8 cellular contexts compared by ENCODE assay signal in the genomic region with DNA sequence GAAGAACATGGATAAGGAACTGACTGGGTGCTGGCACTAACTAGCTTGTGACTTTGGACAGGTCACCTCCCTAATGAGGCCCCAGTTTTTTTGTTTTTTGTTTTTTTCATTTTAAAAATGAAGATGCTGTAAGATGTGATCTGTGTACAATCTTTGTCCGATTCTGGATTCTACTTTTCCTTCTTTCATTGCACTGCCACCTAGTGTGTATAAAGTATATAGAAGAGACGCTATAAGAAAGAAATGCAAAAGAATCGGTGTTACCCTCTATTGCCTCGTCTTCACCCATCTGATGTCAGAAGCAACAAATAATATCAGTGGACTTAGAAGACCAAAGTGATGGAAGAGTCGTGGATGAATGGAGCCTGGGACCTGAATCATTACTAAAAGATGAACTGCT. TPM values are rescaled to one million over a fixed set of nuclear protein-coding genes. Genes with fewer than 3 reads are reported as not detected.
DNase-seq lines count a peak whose midpoint lies in the region; ATAC-seq, FAIRE-seq and TF ChIP-seq lines count a peak whose summit lies in the region.

No MANE protein-coding gene starts in this region.

- WGBS in GM12878 (ENCODE audit: insufficient coverage, insufficient replicate concordance, low lambda C conversion rate, missing lambda C conversion rate) = 20% methylated on average over 5 of the region's 5 CpGs

- intact Hi-C loops in GM12878 (cut with micrococcal nuclease; ENCODE audit: unreplicated experiment) = loop anchor here (2.0 to 5.0 kb wide), 2 partner anchors 196 to 332 kb away; no protein-coding TSS in a partner anchor

- H3K9me3 ChIP-seq in GM12878 (replicated peaks; ENCODE audit: control insufficient read depth, insufficient read depth, low read length) = no peaks in the 10 kb centered on the region

- FAIRE-seq in GM12878 (lab: Jason Lieb, UNC) = peak; percentile 31

- no peak overlapping the region for H3K27ac Mint-ChIP-seq in neural crest cell (ENCODE audit: unreplicated experiment)

- no peaks in the 10 kb centered on the region for H3K4me1 Mint-ChIP-seq in neural crest cell

- no peak for TF ChIP-seq RAD21 in GM12878 (IDR thresholded peaks at IDR 0.05; ENCODE audit: insufficient read depth, low read depth, low read length)

- no peaks in the 10 kb centered on the region for H3K36me3 Mint-ChIP-seq in neural crest cell (ENCODE audit: low read depth)

- ATAC-seq in HG03354 (IDR thresholded peaks at IDR 0.05; ENCODE audit: poor library complexity, severe bottlenecking, unreplicated experiment) (peak; percentile 74), GM12878 (peak; percentile 85), HG03520 (IDR thresholded peaks at IDR 0.05; ENCODE audit: unreplicated experiment) (no peak)

- in situ Hi-C loops in GM12878 (cut with MboI) = no loop called here

- BruUV-seq in GM12878 (replicated peaks; lab: Mats Ljungman, UMichigan) = no TSS peak

- H3K79me2 ChIP-seq in GM12878 (ENCODE audit: control insufficient read depth, insufficient read depth, low read length) = no peaks in the 10 kb centered on the region

- DNase-seq in GDM1 (lab: John Stamatoyannopoulos, UW) (peak; percentile 2), GM12878 (ENCODE audit: low read depth, low spot score) (peak; percentile 5), neural crest cell (ENCODE audit: low read depth, low spot score) (no peak), OCI-M2 (lab: John Stamatoyannopoulos, UW; ENCODE audit: unreplicated experiment) (no peak), GF-D8 (lab: John Stamatoyannopoulos, UW) (no peak), HuH-7 (ENCODE audit: low spot score) (no peak)

- TF ChIP-seq EP300 in GM12878 (IDR thresholded peaks at IDR 0.05; ENCODE audit: borderline replicate concordance in 1 of 2, control insufficient read depth in 1 of 2, low read depth in 2 of 2, low read length in 2 of 2) = no peak

- H3K9me3 Mint-ChIP-seq in neural crest cell = peaks cover 9% of the 10 kb centered on the region

- H3K9ac ChIP-seq in GM12878 (ENCODE audit: control insufficient read depth, insufficient read depth, low read length) = no peak overlapping the region

- no peak overlapping the region for H3K4me3 Mint-ChIP-seq in neural crest cell

- no peak overlapping the region; the same call in 1 of the 2 replicates for H2AFZ ChIP-seq in GM12878 (ENCODE audit: control insufficient read depth, low read depth, low read length)

- no peaks in the 10 kb centered on the region for H3K36me3 ChIP-seq in GM12878 (ENCODE audit: control insufficient read depth in 2 of 2, insufficient read depth in 2 of 2, low read length in 1 of 2)

- POLR2A ChIA-PET in GM12878 (lab: Charles Lee) = no interaction called here

- RAD21 ChIA-PET in GM12878 (lab: Charles Lee; ENCODE audit: unreplicated experiment) = interaction anchor here (0.9 to 1.1 kb wide), 4 partner anchors 37 to 331 kb away, joined by 3 to 7 read pairs (median 4); no protein-coding TSS in a partner anchor

- H3K27me3 Mint-ChIP-seq in neural crest cell (ENCODE audit: low read depth) = no peaks in the 10 kb centered on the region

- TF ChIP-seq POLR2A in GM12878 (IDR thresholded peaks at IDR 0.05; ENCODE audit: low read depth, low read length) = no peak

- no peak overlapping the region for H3K27ac ChIP-seq in GM12878 (ENCODE audit: control insufficient read depth, insufficient read depth)

- H3K4me1 ChIP-seq in GM12878 (ENCODE audit: control insufficient read depth, insufficient read depth, low read length) = no peaks in the 10 kb centered on the region

- CTCF ChIA-PET in GM12878 (lab: Yijun Ruan, JAX) = interaction anchor here (0.7 to 1.1 kb wide), 6 partner anchors 9 to 526 kb away, joined by 3 to 5 read pairs (median 3); no protein-coding TSS in a partner anchor

- no peaks in the 10 kb centered on the region for H4K20me1 ChIP-seq in GM12878 (ENCODE audit: control insufficient read depth, insufficient read depth)

- SMC1A ChIA-PET in GM12878 (lab: Charles Lee; ENCODE audit: uncharacterized antibody, unreplicated experiment) = interaction anchor here (0.7 to 1.3 kb wide), 13 partner anchors 9 to 330 kb away, joined by 3 to 7 read pairs (median 3); no protein-coding TSS in a partner anchor

- H3K4me3 ChIP-seq in GM12878 = no peak overlapping the region

- H3K4me2 ChIP-seq in GM12878 (ENCODE audit: control insufficient read depth, insufficient read depth) = no peak overlapping the region

- H3K27me3 ChIP-seq in GM12878 (replicated peaks in 1 of 2; ENCODE audit: control insufficient read depth in 2 of 2, insufficient read depth in 2 of 2, low read length in 1 of 2) = no peaks in the 10 kb centered on the region

- peak; percentile 28 to 47 (median 38); a peak in 3 of 6 replicates for TF ChIP-seq CTCF in GM12878 (IDR thresholded peaks at IDR 0.05 in 2 of 3, conservative IDR thresholded peaks at IDR 0.05 in 1 of 3; ENCODE audit: control insufficient read depth in 2 of 3, extremely low read depth in 1 of 3, insufficient read depth in 1 of 3, low read depth in 3 of 3, low read length in 3 of 3)
- TF ChIP-seq CTCF in neural crest cell (conservative IDR thresholded peaks at IDR 0.05) = peak; percentile 53

TF ChIP-seq in GM12878, 131 proteins besides CTCF, POLR2A, EP300 and RAD21:
- no peak for TF ChIP-seq NR2F1 (conservative IDR thresholded peaks at IDR 0.05)
- TF ChIP-seq SMC3 (IDR thresholded peaks at IDR 0.05; ENCODE audit: borderline replicate concordance, low read length) = peak; percentile 18; the same call in 1 of the 2 replicates

RNA-seq across cellular contexts. Expression of a gene that starts 58.6 kb away (rescaled TPM):
- total RNA-seq in GM12878 (2013; cell fraction: nucleolus; rRNA removed) = 209 and 224 TPM in 2 replicates
- total RNA-seq in GM12878 (2014; rRNA removed) (104 and 121 TPM in 2 replicates), GM12878 (2014; rRNA removed; fragmentation: Illumina TruSeq; extraction: Trizol) (98.5 and 102 TPM in 2 replicates), GM12878 (2021) (72.2 TPM in 2 replicates), neural crest cell (not detected in 2 replicates)
- polyA plus RNA-seq in GM12878 (2011; ENCODE audit: low read depth) = 173 TPM
- polyA plus RNA-seq in GM12878 (2011; rRNA removed) (272 and 288 TPM in 2 replicates), GM12878 (2014; fragmentation: Illumina TruSeq; extraction: Trizol) (152 and 185 TPM in 2 replicates), GM12878 (2014; fragmentation: Nextera tagmentation; extraction: Ambion mirVana) (10 to 100 TPM; 43.8 to 71.9 TPM), GM12878 (2014; rRNA removed) (44.1 and 56.9 TPM in 2 replicates), GM12878 (2016; fragmentation: Nextera tagmentation; extraction: Ambion mirVana) (10 to 100 TPM; 56.2 to 60.6 TPM)
- 219 and 229 TPM in 2 replicates for polyA plus RNA-seq in GM12878 (2011; cell fraction: cytosol; rRNA removed)
- polyA plus RNA-seq in GM12878 (2011; cell fraction: nucleus; rRNA removed) = 147 and 168 TPM in 2 replicates
- 74.9 and 78.9 TPM in 2 replicates for polyA plus RNA-seq in GM12878 (2012)
- 400 and 524 TPM in 2 replicates for polyA minus RNA-seq in GM12878 (2011; rRNA and poly(A)+ RNA removed)
- 93.9 and 101 TPM in 2 replicates for polyA minus RNA-seq in GM12878 (2011; cell fraction: cytosol; rRNA and poly(A)+ RNA removed)
- polyA minus RNA-seq in GM12878 (2011; cell fraction: nucleus; rRNA and poly(A)+ RNA removed) = 77.6 and 102 TPM in 2 replicates

Comparison
In these comparisons a context has a peak if more than half of its experiments do, and no peak if none do; other contexts are left out.
1. DNase-seq: peak in GDM1 (single experiment) and GM12878 (single experiment); none in neural crest cell (single experiment), OCI-M2 (single experiment), GF-D8 (single experiment) and HuH-7 (single experiment).
2. RNA of a gene that starts 58.6 kb away (total RNA-seq): 72.2 to 224 TPM in GM12878; not detected in neural crest cell; every median in the first group is over 10 times any median in the second.